35 cellular contexts compared by ENCODE assay signal in genomic region chr10:25743832-25744231, GRCh38.
DNase-seq lines count a peak whose midpoint lies in the region; ATAC-seq, FAIRE-seq and TF ChIP-seq lines count a peak whose summit lies in the region.
"Had no signal": no experiment of that assay in that cellular context is flagged by ENCODE, and none has a peak within 500 bp of the region (broad histone marks: within the 10 kb centered on the region; RNA-seq: fewer than 3 reads in every experiment).

No MANE protein-coding gene starts in this region.

- intact Hi-C loops in A673 (cut with micrococcal nuclease; ENCODE audit: unreplicated experiment) = loop anchor here (5.0 kb wide), 1 partner anchor 933 kb away; no protein-coding TSS in a partner anchor

- H3K4me3 ChIP-seq in A673 (ENCODE audit: low read depth, low read length, poor library complexity, severe bottlenecking) = peak overlapping the region; percentile 7
- H3K4me3 ChIP-seq in SK-N-MC = peak overlapping the region; percentile 81
- H3K4me3 ChIP-seq: A549; BLaER1; BLaER1 treated with 17β-estradiol and CSF1 and Interleukin-3, amounts not matched to agents 10 nM and 100 nM had no signal

- CTCF ChIA-PET in A673 (lab: Charles Lee) = no interaction called here

- FAIRE-seq in islet of Langerhans (lab: Jason Lieb, UNC) = peak; percentile 33
- FAIRE-seq: A204.1, A549, D721Med had no signal

- no peaks in the 10 kb centered on the region for H3K9me3 ChIP-seq in A673 (ENCODE audit: low read depth, low read length, poor library complexity, severe bottlenecking)
- H3K9me3 ChIP-seq in SK-N-MC (ENCODE audit: low read depth, low read length) = no peaks in the 10 kb centered on the region
- H3K9me3 ChIP-seq: A549; BE2C; BLaER1; BLaER1 treated with 17β-estradiol and CSF1 and Interleukin-3, amounts not matched to agents 10 nM and 100 nM; Caco-2 had no signal

- H3K4me1 ChIP-seq in A673 (ENCODE audit: insufficient read depth, low read length, poor library complexity, severe bottlenecking) = peaks cover 36% of the 10 kb centered on the region
- H3K4me1 ChIP-seq: BE2C; BLaER1; BLaER1 treated with 17β-estradiol and CSF1 and Interleukin-3, amounts not matched to agents 10 nM and 100 nM; Caco-2 had no signal

- no peak for TF ChIP-seq CTCF in A673 (conservative IDR thresholded peaks at IDR 0.05; ENCODE audit: low read depth, low read length)

- ATAC-seq in activated T-helper 17 cell treated with anti-CD3 and anti-CD28 coated beads, Interleukin-2, amount 50 U/mL, for 72 hours (replicated peaks) = no peak
- ATAC-seq: A549; CD8-positive, alpha-beta T cell had no signal

- no TSS peak for BruUV-seq in A673 (replicated peaks; lab: Mats Ljungman, UMichigan)

- peak; percentile 83 for DNase-seq in A673 (ENCODE audit: low spot score)
- DNase-seq in SK-N-MC (ENCODE audit: low read depth, low spot score) = peak; percentile 84
- no peak for DNase-seq in HCEC 1CT
- DNase-seq in kidney glomerular epithelial cell (lab: John Stamatoyannopoulos, UW) = no peak
- DNase-seq: 8988T; ACHN; AML-193; BE2C; C1 segment of cervical spinal cord; Caco-2; Calu3; CD4-positive, alpha-beta memory T cell; CD4-positive, alpha-beta T cell; CD4-positive, CD25-positive, alpha-beta regulatory T cell; CD8-positive, alpha-beta memory T cell; CD8-positive, alpha-beta T cell; COR-L47; DMS 273 treated with DMSO at 0.1 percent for 48 hours; DMS153; DMS53; DMS79; DMS79 treated with DMSO at 0.1 percent for 48 hours; DND-41; EL had no signal

- H3K4me1 Mint-ChIP-seq in activated T-helper 17 cell treated with anti-CD3 and anti-CD28 coated beads, Interleukin-2, amount 50 U/mL, for 72 hours = no peaks in the 10 kb centered on the region
- H3K4me1 Mint-ChIP-seq: B cell; CD14-positive monocyte; CD4-positive, alpha-beta memory T cell; CD4-positive, CD25-positive, alpha-beta regulatory T cell; CD8-positive, alpha-beta memory T cell had no signal

- no peaks in the 10 kb centered on the region for H3K27me3 ChIP-seq in A673 (replicated peaks; ENCODE audit: insufficient read depth, low read depth, low read length, poor library complexity)
- H3K27me3 ChIP-seq: BE2C; BLaER1; BLaER1 treated with 17β-estradiol and CSF1 and Interleukin-3, amounts not matched to agents 10 nM and 100 nM had no signal

- peak overlapping the region; percentile 37 for H3K9ac ChIP-seq in SK-N-MC (ENCODE audit: insufficient read length)
- H3K9ac ChIP-seq: BLaER1; BLaER1 treated with 17β-estradiol and CSF1 and Interleukin-3, amounts not matched to agents 10 nM and 100 nM had no signal

- H3K36me3 ChIP-seq in A673 (ENCODE audit: insufficient read depth, low read length, poor library complexity, severe bottlenecking) (no peaks in the 10 kb centered on the region), SK-N-MC (ENCODE audit: insufficient read depth, low read length) (no peaks in the 10 kb centered on the region)
- H3K36me3 ChIP-seq: BE2C; BLaER1; BLaER1 treated with 17β-estradiol and CSF1 and Interleukin-3, amounts not matched to agents 10 nM and 100 nM had no signal

- H3K27me3 Mint-ChIP-seq in activated T-helper 17 cell treated with anti-CD3 and anti-CD28 coated beads, Interleukin-2, amount 50 U/mL, for 72 hours = no peaks in the 10 kb centered on the region
- H3K27me3 Mint-ChIP-seq: CD4-positive, CD25-positive, alpha-beta regulatory T cell; CD8-positive, alpha-beta memory T cell had no signal

- POLR2A ChIA-PET in A673 (lab: Charles Lee; ENCODE audit: low non-redundant PET) = interaction anchor here (0.5 kb wide), 1 partner anchor 86 kb away, joined by 3 read pairs; no protein-coding TSS in a partner anchor

- H3K27ac ChIP-seq in A673 (ENCODE audit: low read depth, low read length, poor library complexity, severe bottlenecking) = peak overlapping the region; percentile 88
- peak overlapping the region; percentile 99 for H3K27ac ChIP-seq in SK-N-MC
- H3K27ac ChIP-seq: 22Rv1; A549; BLaER1; BLaER1 treated with 17β-estradiol and CSF1 and Interleukin-3, amounts not matched to agents 10 nM and 100 nM; C4-2B had no signal

- no peaks in the 10 kb centered on the region for H3K36me3 Mint-ChIP-seq in activated T-helper 17 cell treated with anti-CD3 and anti-CD28 coated beads, Interleukin-2, amount 50 U/mL, for 72 hours (ENCODE audit: low read depth)
- H3K36me3 Mint-ChIP-seq: CD14-positive monocyte; CD4-positive, alpha-beta memory T cell; CD4-positive, CD25-positive, alpha-beta regulatory T cell; CD8-positive, alpha-beta memory T cell; CD8-positive, alpha-beta T cell had no signal

- no peak overlapping the region for H3K27ac Mint-ChIP-seq in activated T-helper 17 cell treated with anti-CD3 and anti-CD28 coated beads, Interleukin-2, amount 50 U/mL, for 72 hours
- H3K27ac Mint-ChIP-seq: B cell; CD14-positive monocyte; CD4-positive, alpha-beta memory T cell; CD4-positive, alpha-beta T cell; CD4-positive, CD25-positive, alpha-beta regulatory T cell; CD8-positive, alpha-beta memory T cell; CD8-positive, alpha-beta T cell had no signal

- H3K9me3 Mint-ChIP-seq in activated T-helper 17 cell treated with anti-CD3 and anti-CD28 coated beads, Interleukin-2, amount 50 U/mL, for 72 hours = no peaks in the 10 kb centered on the region
- H3K9me3 Mint-ChIP-seq: CD4-positive, alpha-beta T cell; CD8-positive, alpha-beta memory T cell; CD8-positive, alpha-beta T cell had no signal

- H3K4me3 Mint-ChIP-seq in activated T-helper 17 cell treated with anti-CD3 and anti-CD28 coated beads, Interleukin-2, amount 50 U/mL, for 72 hours = no peak overlapping the region
- H3K4me3 Mint-ChIP-seq: B cell; CD14-positive monocyte; CD4-positive, alpha-beta memory T cell; CD4-positive, alpha-beta T cell; CD4-positive, CD25-positive, alpha-beta regulatory T cell; CD8-positive, alpha-beta memory T cell; CD8-positive, alpha-beta T cell had no signal

Comparison
In these comparisons a context has a peak if more than half of its experiments do, and no peak if none do; other contexts are left out.
1. DNase-seq: peak in A673 (single experiment) and SK-N-MC (single experiment); none in HCEC 1CT (single experiment) and kidney glomerular epithelial cell (single experiment).